ENCODE assay signal across 21 cellular contexts in the genomic region with DNA sequence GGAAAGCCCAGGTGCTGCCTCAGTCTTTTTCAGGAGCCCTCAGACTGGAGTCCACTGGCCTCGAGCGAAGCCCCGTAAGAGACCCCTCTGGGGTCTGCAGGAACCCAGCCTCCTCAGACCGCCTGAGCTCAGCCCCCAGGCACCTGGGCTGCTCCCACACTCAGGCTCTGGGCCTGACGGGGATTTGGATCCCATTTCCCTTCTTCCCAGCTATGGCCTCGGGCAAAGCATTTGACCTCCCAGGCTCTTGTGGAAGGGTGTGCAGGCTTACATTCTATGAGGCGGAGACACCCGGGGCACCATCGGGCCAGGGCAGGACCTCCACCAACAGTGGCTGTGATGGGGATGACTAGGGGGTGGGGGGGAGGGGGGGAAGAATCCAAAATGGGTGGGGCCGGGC.
"Had no signal": no experiment of that assay in that cellular context is flagged by ENCODE, and none has a peak within 500 bp of the region (broad histone marks: within the 10 kb centered on the region; RNA-seq: fewer than 3 reads in every experiment).

No MANE protein-coding gene starts in this region.

- H3K4me3 ChIP-seq: coronary artery, esophagus squamous epithelium, heart right ventricle, lung, mucosa of descending colon, suprapubic skin, transverse colon, upper lobe of right lung, uterus had no signal

- FAIRE-seq: endometrium, keratinocyte had no signal

- DNase-seq: effector memory CD8-positive, alpha-beta T cell; erythroblast; esophagus squamous epithelium; foreskin melanocyte; glutamatergic neuron; hippocampal formation; immature natural killer cell; left ventricle myocardium superior; naive B cell; stimulated activated CD4-positive, alpha-beta T cell treated with anti-CD3 and anti-CD28 coated beads, Interleukin-4, amount 100 ng/mL, for 4 hours; transverse colon; upper lobe of right lung; uterus had no signal

- H3K27ac ChIP-seq: coronary artery, esophagus squamous epithelium, heart right ventricle, parathyroid adenoma, suprapubic skin, transverse colon, upper lobe of right lung, uterus had no signal

- H3K9ac ChIP-seq: parathyroid adenoma had no signal

- H3K9me3 ChIP-seq: esophagus squamous epithelium, heart right ventricle, mucosa of descending colon, suprapubic skin, transverse colon, upper lobe of right lung, uterus had no signal

- H3K36me3 ChIP-seq: suprapubic skin, transverse colon, upper lobe of right lung, uterus had no signal

- H3K27me3 ChIP-seq: esophagus squamous epithelium, heart right ventricle, suprapubic skin, transverse colon, upper lobe of right lung, uterus had no signal
